ENCODE assay signal across 9 cellular contexts in genomic region chr18:62339106-62339988, GRCh38. TPM values are rescaled to one million over a fixed set of nuclear protein-coding genes. Genes with fewer than 3 reads are reported as not detected.
A peak's percentile ranks its signal among the peaks of the same experiment; 100 is the strongest.
DNase-seq lines count a peak whose midpoint lies in the region; ATAC-seq and TF ChIP-seq lines count a peak whose summit lies in the region.
"Had no signal": no experiment of that assay in that cellular context is flagged by ENCODE, and none has a peak within 500 bp of the region (broad histone marks: within the 10 kb centered on the region; RNA-seq: fewer than 3 reads in every experiment).

No MANE protein-coding gene starts in this region.

- no peak overlapping the region for H3K27ac Mint-ChIP-seq in CD4-positive, alpha-beta T cell
- H3K27ac Mint-ChIP-seq: stimulated activated naive CD8-positive, alpha-beta T cell treated with anti-CD3 and anti-CD28 coated beads, Interleukin-15, Interleukin-2, amounts not matched to agents 100 ng/mL and 50 ng/mL, for 24 hours had no signal

- no peak for TF ChIP-seq CTCF in CD4-positive, alpha-beta T cell (IDR thresholded peaks at IDR 0.05)
- TF ChIP-seq CTCF in dorsolateral prefrontal cortex (IDR thresholded peaks at IDR 0.05 in 54 of 56, conservative IDR thresholded peaks at IDR 0.05 in 2 of 56; ENCODE audit: low read depth in 1 of 56, partially characterized antibody in 56 of 56), result no peak

- intact Hi-C loops in CD4-positive, alpha-beta T cell (cut with DNase I, micrococcal nuclease), result no loop called here
- intact Hi-C loops in dorsolateral prefrontal cortex (cut with DNase I), result no loop called here

- H3K4me3 ChIP-seq in dorsolateral prefrontal cortex, result no peak overlapping the region

- H3K27me3 ChIP-seq in CD4-positive, alpha-beta T cell (ENCODE audit: control insufficient read depth, insufficient read depth, low read length), result peaks cover 5% of the 10 kb centered on the region
- peaks cover 0 to 6% (median 0%) of the 10 kb centered on the region in 45 donors for H3K27me3 ChIP-seq in dorsolateral prefrontal cortex

- CTCF ChIA-PET in CD4-positive, alpha-beta T cell (lab: Charles Lee), result no interaction called here

- DNase-seq in CD4-positive, alpha-beta T cell, result no peak
- peak; percentile 46 for DNase-seq in HT-29 (ENCODE audit: low spot score)
- no peak for DNase-seq in activated T-cell treated with anti-CD3 and anti-CD28 coated beads, Interleukin-2, amount 50 U/mL, for 4 hours
- DNase-seq in kidney glomerular epithelial cell (lab: John Stamatoyannopoulos, UW), result peak; percentile 32
- DNase-seq in activated effector memory CD4-positive, alpha-beta T cell treated with anti-CD3 and anti-CD28 coated beads, Interleukin-2, amount 50 U/mL, for 16 hours, result no peak
- no peak for DNase-seq in dorsolateral prefrontal cortex
- no peak for DNase-seq in NCI-H1694 treated with DMSO at 0.1 percent for 48 hours (lab: John Stamatoyannopoulos, UW)

- H3K27me3 Mint-ChIP-seq in CD4-positive, alpha-beta T cell, result peaks cover 25% of the 10 kb centered on the region
- H3K27me3 Mint-ChIP-seq in activated T-cell treated with anti-CD3 and anti-CD28 coated beads, Interleukin-2, amount 50 U/mL, for 4 hours (ENCODE audit: low read depth), result peaks cover 16% of the 10 kb centered on the region

- no peaks in the 10 kb centered on the region for H3K36me3 Mint-ChIP-seq in CD4-positive, alpha-beta T cell (ENCODE audit: low read depth)
- no peaks in the 10 kb centered on the region for H3K36me3 Mint-ChIP-seq in activated T-cell treated with anti-CD3 and anti-CD28 coated beads, Interleukin-2, amount 50 U/mL, for 4 hours (ENCODE audit: insufficient read depth)

- no peaks in the 10 kb centered on the region for H3K9me3 Mint-ChIP-seq in CD4-positive, alpha-beta T cell
- H3K9me3 Mint-ChIP-seq in activated T-cell treated with anti-CD3 and anti-CD28 coated beads, Interleukin-2, amount 50 U/mL, for 4 hours, result no peaks in the 10 kb centered on the region
- H3K9me3 Mint-ChIP-seq: stimulated activated naive CD8-positive, alpha-beta T cell treated with anti-CD3 and anti-CD28 coated beads, Interleukin-15, Interleukin-2, amounts not matched to agents 100 ng/mL and 50 ng/mL, for 24 hours had no signal

- ATAC-seq in CD4-positive, alpha-beta T cell (ENCODE audit: poor library complexity), result peak; percentile 39
- peak; percentile 88 to 89 for ATAC-seq in activated T-cell treated with anti-CD3 and anti-CD28 coated beads, Interleukin-2, amount 50 U/mL, for 4 hours
- ATAC-seq in GM18868 (IDR thresholded peaks at IDR 0.05; ENCODE audit: unreplicated experiment), result no peak

- H3K4me1 Mint-ChIP-seq in CD4-positive, alpha-beta T cell (ENCODE audit: low read depth), result no peaks in the 10 kb centered on the region
- peaks cover 6% of the 10 kb centered on the region for H3K4me1 Mint-ChIP-seq in activated T-cell treated with anti-CD3 and anti-CD28 coated beads, Interleukin-2, amount 50 U/mL, for 4 hours (ENCODE audit: low read depth)

- H3K27ac ChIP-seq in CD4-positive, alpha-beta T cell (ENCODE audit: low read depth, low read length), result no peak overlapping the region
- no peak overlapping the region for H3K27ac ChIP-seq in dorsolateral prefrontal cortex

- H3K9me3 ChIP-seq in CD4-positive, alpha-beta T cell (ENCODE audit: control insufficient read depth, low read length), result no peaks in the 10 kb centered on the region

- no peak overlapping the region for H3K4me3 Mint-ChIP-seq in CD4-positive, alpha-beta T cell
- H3K4me3 Mint-ChIP-seq in activated T-cell treated with anti-CD3 and anti-CD28 coated beads, Interleukin-2, amount 50 U/mL, for 4 hours, result no peak overlapping the region
- H3K4me3 Mint-ChIP-seq: stimulated activated naive CD8-positive, alpha-beta T cell treated with anti-CD3 and anti-CD28 coated beads, Interleukin-15, Interleukin-2, amounts not matched to agents 100 ng/mL and 50 ng/mL, for 24 hours had no signal

- POLR2A ChIA-PET in CD4-positive, alpha-beta T cell (lab: Charles Lee), result no interaction called here

RNA-seq across cellular contexts. Expression of gene TNFRSF11A, which starts 14.2 kb away (rescaled TPM):
- total RNA-seq in CD4-positive, alpha-beta T cell, result 1 to 10 TPM; 1.7 TPM
- total RNA-seq in HT-29 (2014; rRNA removed; shearing (Covaris generic)), result 7.4 and 8.6 TPM in 2 replicates
- 1 to 10 TPM; 1.3 to 2.9 (median 1.7) TPM for total RNA-seq in activated T-cell treated with anti-CD3 and anti-CD28 coated beads, Interleukin-2, amount 50 U/mL, for 4 hours
- 10 to 100 TPM in 6 of 120 experiments, 1 to 10 TPM in 113, under 1 TPM in 1; 0.77 to 12.0 (median 5.9) TPM for total RNA-seq in dorsolateral prefrontal cortex

Comparison
In these comparisons a context has a peak if more than half of its experiments do, and no peak if none do; other contexts are left out.
1. DNase-seq: peak in HT-29 (single experiment) and kidney glomerular epithelial cell (single experiment); none in CD4-positive, alpha-beta T cell (0 of 10), activated T-cell treated with anti-CD3 and anti-CD28 coated beads, Interleukin-2, amount 50 U/mL, for 4 hours (single experiment), activated effector memory CD4-positive, alpha-beta T cell treated with anti-CD3 and anti-CD28 coated beads, Interleukin-2, amount 50 U/mL, for 16 hours (single experiment), dorsolateral prefrontal cortex (0 of 10) and NCI-H1694 treated with DMSO at 0.1 percent for 48 hours (single experiment).